ENCODE assay signal across 37 cellular contexts in genomic region chr16:13568803-13569202, GRCh38.
"Had no signal": no experiment of that assay in that cellular context is flagged by ENCODE, and none has a peak within 500 bp of the region (broad histone marks: within the 10 kb centered on the region; RNA-seq: fewer than 3 reads in every experiment).

No MANE protein-coding gene starts in this region.

- H3K4me1 ChIP-seq: ascending aorta, body of pancreas, breast epithelium had no signal

- H3K27ac Mint-ChIP-seq: activated CD4-positive, alpha-beta memory T cell treated with anti-CD3 and anti-CD28 coated beads, Interleukin-2, amount 10 ng/mL, durations not matched to agents 7 days and 5 days; activated CD4-positive, alpha-beta T cell treated with anti-CD3 and anti-CD28 coated beads for 36 hours; activated CD4-positive, alpha-beta T cell treated with anti-CD3 and anti-CD28 coated beads, Interleukin-2, amount 10 ng/mL, durations not matched to agents 7 days and 5 days; activated CD8-positive, alpha-beta memory T cell treated with anti-CD3 and anti-CD28 coated beads, Interleukin-2, amount 10 ng/mL, durations not matched to agents 7 days and 5 days; activated CD8-positive, alpha-beta T cell treated with anti-CD3 and anti-CD28 coated beads, Interleukin-2, amount 10 ng/mL, durations not matched to agents 7 days and 5 days; activated naive CD4-positive, alpha-beta T cell treated with anti-CD3 and anti-CD28 coated beads, Interleukin-2, amount 10 ng/mL, durations not matched to agents 7 days and 5 days; activated naive CD4-positive, alpha-beta T cell treated with anti-CD3 and anti-CD28 coated beads, Interleukin-2, amount 50 U/mL, for 24 hours; activated naive CD8-positive, alpha-beta T cell; activated naive CD8-positive, alpha-beta T cell treated with anti-CD3 and anti-CD28 coated beads, Interleukin-2, amount 10 ng/mL, durations not matched to agents 7 days and 5 days; activated naive CD8-positive, alpha-beta T cell treated with anti-CD3 and anti-CD28 coated beads, Interleukin-2, amount 50 U/mL, for 24 hours; activated T-cell treated with anti-CD3 and anti-CD28 coated beads, Interleukin-2, amount 50 U/mL, for 24 hours; activated T-helper 2 cell treated with anti-CD3 and anti-CD28 coated beads, Interferon-gamma antibody, Interleukin-2, Interleukin-4, amounts not matched to agents 10 μg/mL and 5 μg/mL and 100 μg/mL, durations not matched to agents 14 hours and 24 hours and 36 hours; T-helper 1 cell treated with Interleukin-12 subunit alpha and Interleukin-12 subunit beta and Interleukin-4 antibody, amounts not matched to agents 30 μg/mL and 1 μg/mL, for 36 hours; T-helper 2 cell treated with Interferon-gamma antibody and Interleukin-4, amounts not matched to agents 5 μg/mL and 100 μg/mL, for 36 hours had no signal

- H3K4me3 ChIP-seq: ascending aorta, body of pancreas, breast epithelium had no signal

- H3K27me3 ChIP-seq: ascending aorta, body of pancreas, brain microvascular endothelial cell, breast epithelium had no signal

- H3K36me3 Mint-ChIP-seq: activated CD8-positive, alpha-beta memory T cell treated with anti-CD3 and anti-CD28 coated beads, Interleukin-2, amount 10 ng/mL, durations not matched to agents 7 days and 5 days; activated naive CD4-positive, alpha-beta T cell treated with anti-CD3 and anti-CD28 coated beads, Interleukin-2, amount 10 ng/mL, durations not matched to agents 7 days and 5 days; activated naive CD4-positive, alpha-beta T cell treated with anti-CD3 and anti-CD28 coated beads, Interleukin-2, amount 50 U/mL, for 24 hours; activated naive CD8-positive, alpha-beta T cell; activated naive CD8-positive, alpha-beta T cell treated with anti-CD3 and anti-CD28 coated beads, Interleukin-2, amount 10 ng/mL, durations not matched to agents 7 days and 5 days had no signal

- H3K36me3 ChIP-seq: ascending aorta, brain microvascular endothelial cell, breast epithelium had no signal

- H3K27me3 Mint-ChIP-seq: activated CD4-positive, alpha-beta memory T cell treated with anti-CD3 and anti-CD28 coated beads, Interleukin-2, amount 10 ng/mL, durations not matched to agents 7 days and 5 days; activated CD4-positive, alpha-beta T cell treated with anti-CD3 and anti-CD28 coated beads for 36 hours; activated CD4-positive, alpha-beta T cell treated with anti-CD3 and anti-CD28 coated beads, Interleukin-2, amount 10 ng/mL, durations not matched to agents 7 days and 5 days; activated CD8-positive, alpha-beta memory T cell treated with anti-CD3 and anti-CD28 coated beads, Interleukin-2, amount 10 ng/mL, durations not matched to agents 7 days and 5 days; activated naive CD4-positive, alpha-beta T cell treated with anti-CD3 and anti-CD28 coated beads, Interleukin-2, amount 10 ng/mL, durations not matched to agents 7 days and 5 days; activated naive CD4-positive, alpha-beta T cell treated with anti-CD3 and anti-CD28 coated beads, Interleukin-2, amount 50 U/mL, for 24 hours; activated naive CD8-positive, alpha-beta T cell; activated naive CD8-positive, alpha-beta T cell treated with anti-CD3 and anti-CD28 coated beads, Interleukin-2, amount 10 ng/mL, durations not matched to agents 7 days and 5 days; activated naive CD8-positive, alpha-beta T cell treated with anti-CD3 and anti-CD28 coated beads, Interleukin-2, amount 50 U/mL, for 24 hours; activated T-cell treated with anti-CD3 and anti-CD28 coated beads, Interleukin-2, amount 50 U/mL, for 24 hours had no signal

- H3K4me3 Mint-ChIP-seq: activated CD4-positive, alpha-beta memory T cell treated with anti-CD3 and anti-CD28 coated beads, Interleukin-2, amount 10 ng/mL, durations not matched to agents 7 days and 5 days; activated CD4-positive, alpha-beta T cell treated with anti-CD3 and anti-CD28 coated beads for 36 hours; activated CD4-positive, alpha-beta T cell treated with anti-CD3 and anti-CD28 coated beads, Interleukin-2, amount 10 ng/mL, durations not matched to agents 7 days and 5 days; activated CD8-positive, alpha-beta memory T cell treated with anti-CD3 and anti-CD28 coated beads, Interleukin-2, amount 10 ng/mL, durations not matched to agents 7 days and 5 days; activated CD8-positive, alpha-beta T cell treated with anti-CD3 and anti-CD28 coated beads, Interleukin-2, amount 10 ng/mL, durations not matched to agents 7 days and 5 days; activated naive CD4-positive, alpha-beta T cell treated with anti-CD3 and anti-CD28 coated beads, Interleukin-2, amount 10 ng/mL, durations not matched to agents 7 days and 5 days; activated naive CD4-positive, alpha-beta T cell treated with anti-CD3 and anti-CD28 coated beads, Interleukin-2, amount 50 U/mL, for 24 hours; activated naive CD8-positive, alpha-beta T cell; activated naive CD8-positive, alpha-beta T cell treated with anti-CD3 and anti-CD28 coated beads, Interleukin-2, amount 10 ng/mL, durations not matched to agents 7 days and 5 days; activated naive CD8-positive, alpha-beta T cell treated with anti-CD3 and anti-CD28 coated beads, Interleukin-2, amount 50 U/mL, for 24 hours; activated T-cell treated with anti-CD3 and anti-CD28 coated beads, Interleukin-2, amount 50 U/mL, for 24 hours; T-helper 1 cell treated with Interleukin-12 subunit alpha and Interleukin-12 subunit beta and Interleukin-4 antibody, amounts not matched to agents 30 μg/mL and 1 μg/mL, for 36 hours; T-helper 2 cell treated with Interferon-gamma antibody and Interleukin-4, amounts not matched to agents 5 μg/mL and 100 μg/mL, for 36 hours had no signal

- H3K9me3 Mint-ChIP-seq: activated CD4-positive, alpha-beta T cell treated with anti-CD3 and anti-CD28 coated beads, Interleukin-2, amount 10 ng/mL, durations not matched to agents 7 days and 5 days; activated naive CD8-positive, alpha-beta T cell treated with anti-CD3 and anti-CD28 coated beads, Interleukin-2, amount 50 U/mL, for 24 hours had no signal

- H3K4me1 Mint-ChIP-seq: activated CD4-positive, alpha-beta memory T cell treated with anti-CD3 and anti-CD28 coated beads, Interleukin-2, amount 10 ng/mL, durations not matched to agents 7 days and 5 days; activated CD4-positive, alpha-beta T cell treated with anti-CD3 and anti-CD28 coated beads for 36 hours; activated CD4-positive, alpha-beta T cell treated with anti-CD3 and anti-CD28 coated beads, Interleukin-2, amount 10 ng/mL, durations not matched to agents 7 days and 5 days; activated CD8-positive, alpha-beta memory T cell treated with anti-CD3 and anti-CD28 coated beads, Interleukin-2, amount 10 ng/mL, durations not matched to agents 7 days and 5 days; activated naive CD4-positive, alpha-beta T cell treated with anti-CD3 and anti-CD28 coated beads, Interleukin-2, amount 10 ng/mL, durations not matched to agents 7 days and 5 days; activated naive CD4-positive, alpha-beta T cell treated with anti-CD3 and anti-CD28 coated beads, Interleukin-2, amount 50 U/mL, for 24 hours; activated naive CD8-positive, alpha-beta T cell treated with anti-CD3 and anti-CD28 coated beads, Interleukin-2, amount 10 ng/mL, durations not matched to agents 7 days and 5 days; activated naive CD8-positive, alpha-beta T cell treated with anti-CD3 and anti-CD28 coated beads, Interleukin-2, amount 50 U/mL, for 24 hours had no signal

- H3K9me3 ChIP-seq: ascending aorta, body of pancreas, breast epithelium had no signal

- FAIRE-seq: TTC549 had no signal

- ATAC-seq: activated CD4-positive, alpha-beta T cell treated with anti-CD3 and anti-CD28 coated beads for 36 hours; activated CD4-positive, CD25-positive, alpha-beta regulatory T cell treated with anti-CD3 and anti-CD28 coated beads, Interleukin-2, amount 50 U/mL, for 24 hours; activated CD8-positive, alpha-beta memory T cell treated with anti-CD3 and anti-CD28 coated beads, Interleukin-2, amount 10 ng/mL, durations not matched to agents 7 days and 5 days; activated CD8-positive, alpha-beta T cell treated with anti-CD3 and anti-CD28 coated beads, Interleukin-2, amount 10 ng/mL, durations not matched to agents 7 days and 5 days; activated naive CD8-positive, alpha-beta T cell treated with anti-CD3 and anti-CD28 coated beads, Interleukin-2, amount 50 U/mL, for 24 hours; body of pancreas had no signal

- H3K27ac ChIP-seq: ascending aorta, body of pancreas, brain microvascular endothelial cell, breast epithelium, VCaP had no signal

- DNase-seq: activated CD4-positive, alpha-beta memory T cell treated with anti-CD3 and anti-CD28 coated beads, Interleukin-2, amount 10 ng/mL, durations not matched to agents 7 days and 5 days; activated CD4-positive, alpha-beta T cell treated with anti-CD3 and anti-CD28 coated beads for 1 hour; activated CD4-positive, alpha-beta T cell treated with anti-CD3 and anti-CD28 coated beads for 36 hours; activated CD4-positive, alpha-beta T cell treated with anti-CD3 and anti-CD28 coated beads for 48 hours; activated CD4-positive, alpha-beta T cell treated with anti-CD3 and anti-CD28 coated beads, Interleukin-2, amount 10 ng/mL, durations not matched to agents 7 days and 5 days; activated CD4-positive, alpha-beta T cell treated with anti-CD3 and anti-CD28 coated beads, Interleukin-2, amount 50 U/mL, for 48 hours; activated CD4-positive, CD25-positive, alpha-beta regulatory T cell; activated CD8-positive, alpha-beta memory T cell treated with anti-CD3 and anti-CD28 coated beads for 24 hours; activated CD8-positive, alpha-beta memory T cell treated with anti-CD3 and anti-CD28 coated beads, Interleukin-2, amount 10 ng/mL, durations not matched to agents 7 days and 5 days; activated CD8-positive, alpha-beta memory T cell treated with anti-CD3 and anti-CD28 coated beads, Interleukin-2, amount 50 U/mL, for 48 hours; activated CD8-positive, alpha-beta T cell treated with anti-CD3 and anti-CD28 coated beads, Interleukin-2, amount 10 ng/mL, durations not matched to agents 7 days and 5 days; activated effector memory CD4-positive, alpha-beta T cell treated with Interleukin-2 at 50 U/mL for 16 hours; activated gamma-delta T cell; activated naive CD4-positive, alpha-beta T cell treated with anti-CD3 and anti-CD28 coated beads, Interleukin-2, amount 10 ng/mL, durations not matched to agents 7 days and 5 days; activated naive CD4-positive, alpha-beta T cell treated with Interleukin-2 at 50 U/mL for 16 hours; activated naive CD8-positive, alpha-beta T cell treated with anti-CD3 and anti-CD28 coated beads, Interleukin-2, amount 10 ng/mL, durations not matched to agents 7 days and 5 days; activated naive CD8-positive, alpha-beta T cell treated with anti-CD3 and anti-CD28 coated beads, Interleukin-2, amount 50 U/mL, for 24 hours; activated T-cell treated with anti-CD3 and anti-CD28 coated beads, Interleukin-2, amount 50 U/mL, for 24 hours; activated T-cell treated with anti-CD3 and anti-CD28 coated beads, Interleukin-2, amount 50 U/mL, for 48 hours; amygdala; anterior cingulate cortex; body of pancreas; brain microvascular endothelial cell; central memory CD4-positive, alpha-beta T cell; T-helper 1 cell; T-helper 2 cell; T-helper 9 cell had no signal
